Comparison of ENCODE assay signal across 21 cellular contexts in genomic region chr18:79922971-79923411, GRCh38. TPM values are rescaled to one million over a fixed set of nuclear protein-coding genes. Genes with fewer than 3 reads are reported as not detected.
DNase-seq lines count a peak whose midpoint lies in the region; ATAC-seq, FAIRE-seq and TF ChIP-seq lines count a peak whose summit lies in the region.
"Had no signal": no experiment of that assay in that cellular context is flagged by ENCODE, and none has a peak within 500 bp of the region (broad histone marks: within the 10 kb centered on the region; RNA-seq: fewer than 3 reads in every experiment).

No MANE protein-coding gene starts in this region.

- TF ChIP-seq EP300 in HepG2 (IDR thresholded peaks at IDR 0.05; ENCODE audit: low read depth in 2 of 2, low read length in 2 of 2): no peak
- no peak for TF ChIP-seq EP300 in HepG2 (CRISPR knock-in tag; IDR thresholded peaks at IDR 0.05; ENCODE audit: borderline replicate concordance)

- H3K27ac Mint-ChIP-seq in endothelial cell (ENCODE audit: unreplicated experiment) (no peak overlapping the region), mesothelial cell of epicardium (no peak overlapping the region)
- H3K27ac Mint-ChIP-seq: activated naive CD4-positive, alpha-beta T cell treated with anti-CD3 and anti-CD28 coated beads, Interleukin-2, amount 50 U/mL, for 72 hours; GM23338; nephron had no signal

- H3K36me3 Mint-ChIP-seq in endothelial cell (ENCODE audit: low read depth, unreplicated experiment) (peaks cover 26% of the 10 kb centered on the region), mesothelial cell of epicardium (peaks cover 45% of the 10 kb centered on the region)

- POLR2A ChIA-PET in HepG2 (lab: Yijun Ruan, JAX): no interaction called here

- WGBS in right lobe of liver (ENCODE audit: insufficient coverage, low coverage, low lambda C conversion rate, missing lambda C conversion rate): 82% methylated on average over 10 of the region's 17 CpGs
- 93% methylated on average over 17 of the region's 17 CpGs for WGBS in HepG2 (ENCODE audit: low lambda C conversion rate)
- 91 to 92% methylated on average over 12 to 17 of the region's 17 CpGs for WGBS in aorta, 2 donors

- no peak for TF ChIP-seq RAD21 in HepG2 (CRISPR knock-in tag; IDR thresholded peaks at IDR 0.05)

- in situ Hi-C loops in HepG2 (cut with HindIII; ENCODE audit: extremely low pct_ligation_motif_present, low pct_unique_long_range_greater_than_20kb): no loop called here

- H4K20me1 ChIP-seq in HepG2 (ENCODE audit: insufficient read depth, low read length): peaks cover 63% of the 10 kb centered on the region

- peak in 1 of 4 donors; percentile 2 for ATAC-seq in right lobe of liver
- no peak for ATAC-seq in HepG2
- ATAC-seq in aorta (ENCODE audit: low FRiP score): no peak
- ATAC-seq: activated naive CD4-positive, alpha-beta T cell treated with anti-CD3 and anti-CD28 coated beads, Interleukin-2, amount 50 U/mL, for 72 hours; GM23338 had no signal

- H2AFZ ChIP-seq in HepG2 (ENCODE audit: low read length): no peak overlapping the region
- H2AFZ ChIP-seq: GM23338 had no signal

- H3K4me3 Mint-ChIP-seq in endothelial cell (ENCODE audit: unreplicated experiment): no peak overlapping the region
- H3K4me3 Mint-ChIP-seq in mesothelial cell of epicardium: no peak overlapping the region
- H3K4me3 Mint-ChIP-seq: CD4-positive, CD25-positive, alpha-beta regulatory T cell; GM23338; nephron had no signal

- H3K9me3 ChIP-seq in right lobe of liver (no peaks in the 10 kb centered on the region), HepG2 (ENCODE audit: low read length) (no peaks in the 10 kb centered on the region), aorta (ENCODE audit: control insufficient read depth, low read length) (no peaks in the 10 kb centered on the region)
- H3K9me3 ChIP-seq: esophagus squamous epithelium had no signal

- no peaks in the 10 kb centered on the region for H3K4me1 ChIP-seq in right lobe of liver
- H3K4me1 ChIP-seq in HepG2 (ENCODE audit: insufficient read depth, low read length): no peaks in the 10 kb centered on the region
- H3K4me1 ChIP-seq in aorta (ENCODE audit: control insufficient read depth in 1 of 2, insufficient read depth in 2 of 2, low read length in 2 of 2): no peaks in the 10 kb centered on the region

- H3K4me1 Mint-ChIP-seq in endothelial cell (ENCODE audit: unreplicated experiment) (no peaks in the 10 kb centered on the region), mesothelial cell of epicardium (no peaks in the 10 kb centered on the region)

- H3K36me3 ChIP-seq in right lobe of liver (peaks cover 0 to 50% (median 21%) of the 10 kb centered on the region in 4 donors), HepG2 (replicated peaks in 1 of 2; ENCODE audit: control insufficient read depth in 1 of 2, insufficient read depth in 2 of 2, low read length in 2 of 2) (peaks cover 6 to 52% of the 10 kb centered on the region in 2 experiments), aorta (ENCODE audit: control insufficient read depth in 1 of 2, insufficient read depth in 2 of 2, low read length in 1 of 2) (no peaks in the 10 kb centered on the region)

- H3K27me3 ChIP-seq in right lobe of liver (no peaks in the 10 kb centered on the region), HepG2 (ENCODE audit: control insufficient read depth in 1 of 2, insufficient read depth in 2 of 2, low read length in 2 of 2) (no peaks in the 10 kb centered on the region), aorta (ENCODE audit: control insufficient read depth in 1 of 2, insufficient read depth in 2 of 2, low read length in 1 of 2) (no peaks in the 10 kb centered on the region)
- H3K27me3 ChIP-seq: esophagus squamous epithelium had no signal

- H3K4me2 ChIP-seq in HepG2 (ENCODE audit: low read depth, low read length): no peak overlapping the region
- H3K4me2 ChIP-seq: GM23338 had no signal

- H3K27me3 Mint-ChIP-seq in endothelial cell (ENCODE audit: unreplicated experiment): peaks cover 13% of the 10 kb centered on the region
- no peaks in the 10 kb centered on the region for H3K27me3 Mint-ChIP-seq in mesothelial cell of epicardium (ENCODE audit: low read depth)
- H3K27me3 Mint-ChIP-seq: CD4-positive, CD25-positive, alpha-beta regulatory T cell had no signal

- no peak overlapping the region for H3K9ac ChIP-seq in HepG2 (ENCODE audit: insufficient read depth, low read depth, low read length)

- no peak overlapping the region for H3K27ac ChIP-seq in right lobe of liver
- no peak overlapping the region for H3K27ac ChIP-seq in HepG2 (ENCODE audit: extremely low read length, insufficient read depth, low read length)
- H3K27ac ChIP-seq in aorta (ENCODE audit: low read depth in 1 of 2, low read length in 2 of 2): no peak overlapping the region
- H3K27ac ChIP-seq: esophagus squamous epithelium had no signal

- H3K9me3 Mint-ChIP-seq in endothelial cell (ENCODE audit: unreplicated experiment): no peaks in the 10 kb centered on the region
- peaks cover 3% of the 10 kb centered on the region for H3K9me3 Mint-ChIP-seq in mesothelial cell of epicardium
- H3K9me3 Mint-ChIP-seq: activated naive CD4-positive, alpha-beta T cell treated with anti-CD3 and anti-CD28 coated beads, Interleukin-2, amount 50 U/mL, for 72 hours had no signal

- FAIRE-seq in HepG2 (lab: Jason Lieb, UNC) (no peak), GM19239 (lab: Jason Lieb, UNC) (no peak)

- TF ChIP-seq POLR2A in right lobe of liver (IDR thresholded peaks at IDR 0.05) (no peak), HepG2 (IDR thresholded peaks at IDR 0.05; ENCODE audit: insufficient read depth in 1 of 2, low read depth in 2 of 2, low read length in 2 of 2) (no peak)

- DNase-seq in right lobe of liver (peak in 2 of 3 donors; percentile 35 to 37), HepG2 (ENCODE audit: low spot score) (no peak), endothelial cell (ENCODE audit: low spot score) (peak; percentile 1), posterior cingulate gyrus (peak in 9 of 10 donors; percentile 2 to 80 (median 6)), aorta (peak; percentile 38 to 57), GM19239 (ENCODE audit: insufficient read length, low spot score) (no peak), mesothelial cell of epicardium (ENCODE audit: low spot score in 2 of 2, unreplicated experiment in 2 of 2) (no peak)
- DNase-seq: activated CD4-positive, CD25-positive, alpha-beta regulatory T cell; DMS 273 treated with DMSO at 0.1 percent for 48 hours; effector memory CD4-positive, alpha-beta T cell; esophagus squamous epithelium; Kasumi-1; mesendoderm; NCI-H187 treated with DMSO at 0.1 percent for 48 hours; RPMI8226; stimulated activated CD4-positive, alpha-beta T cell treated with anti-CD3 and anti-CD28 coated beads, Interleukin-12 subunit alpha, Interleukin-12 subunit beta, amount 100 ng/mL, for 4 hours; stimulated activated CD8-positive, alpha-beta memory T cell treated with anti-CD3 and anti-CD28 coated beads, Interleukin-4, amount 100 ng/mL, for 48 hours had no signal

- H3K79me2 ChIP-seq in HepG2 (ENCODE audit: insufficient read depth, low read length): peaks cover 36% of the 10 kb centered on the region

- no peak overlapping the region for H3K4me3 ChIP-seq in right lobe of liver
- no peak overlapping the region for H3K4me3 ChIP-seq in HepG2 (replicated peaks in 1 of 3; ENCODE audit: insufficient read depth in 1 of 3, low read depth in 2 of 3, low read length in 3 of 3)
- no peak overlapping the region for H3K4me3 ChIP-seq in aorta (ENCODE audit: low read length in 2 of 2)
- H3K4me3 ChIP-seq: esophagus squamous epithelium, GM23338 had no signal

- BruUV-seq in HepG2 (replicated peaks; lab: Mats Ljungman, UMichigan): no TSS peak

- CTCF ChIA-PET in HepG2 (lab: Yijun Ruan, JAX; ENCODE audit: low intra/inter-chr PET ratio, low total read pairs): no interaction called here

- TF ChIP-seq CTCF in right lobe of liver (IDR thresholded peaks at IDR 0.05) (no peak), HepG2 (CRISPR knock-in tag; IDR thresholded peaks at IDR 0.05) (no peak), endothelial cell (IDR thresholded peaks at IDR 0.05; ENCODE audit: unreplicated experiment) (no peak), mesothelial cell of epicardium (IDR thresholded peaks at IDR 0.05; ENCODE audit: unreplicated experiment) (no peak)

- intact Hi-C loops in right lobe of liver (cut with DNase I): no loop called here
- intact Hi-C loops in HepG2 (cut with micrococcal nuclease; ENCODE audit: unreplicated experiment): no loop called here
- intact Hi-C loops in posterior cingulate gyrus (cut with DNase I): no loop called here
- intact Hi-C loops in aorta (cut with DNase I): no loop called here

RNA-seq across cellular contexts. Expression of gene SLC66A2, which starts 28.5 kb away (rescaled TPM):
- total RNA-seq in right lobe of liver: 100 to 1,000 TPM in 3 of 6 experiments, 10 to 100 TPM in 3; 61.6 to 140 (median 95.8) TPM
- total RNA-seq in HepG2 (2016; rRNA removed; fragmentation: Illumina TruSeq; extraction: Trizol): 30.3 and 41.9 TPM in 2 replicates
- total RNA-seq in HepG2 (2016; cell fraction: cytosol; rRNA removed; fragmentation: Illumina TruSeq; extraction: Trizol; ENCODE audit: low read depth): 40.5 and 40.6 TPM in 2 replicates
- total RNA-seq in HepG2 (2016; cell fraction: insoluble cytoplasmic fraction; rRNA removed; fragmentation: Illumina TruSeq; extraction: Trizol): 29.0 and 42.7 TPM in 2 replicates
- total RNA-seq in HepG2 (2016; cell fraction: membrane; rRNA removed; fragmentation: Illumina TruSeq; extraction: Trizol): 74.6 and 79.6 TPM in 2 replicates
- total RNA-seq in HepG2 (2016; cell fraction: nucleus; rRNA removed; fragmentation: Illumina TruSeq; extraction: Trizol): 24.3 and 28.3 TPM in 2 replicates
- 33.5 and 62.5 TPM in 2 replicates for polyA plus RNA-seq in HepG2 (2011; rRNA removed)
- polyA plus RNA-seq in HepG2 (2011; cell fraction: cytosol; rRNA removed): 56.8 and 67.4 TPM in 2 replicates
- polyA plus RNA-seq in HepG2 (2011; cell fraction: nucleus; rRNA removed): 84.2 and 87.0 TPM in 2 replicates
- 46.8 and 62.2 TPM in 2 replicates for polyA plus RNA-seq in HepG2 (2012)
- polyA plus RNA-seq in HepG2 (2016; cell fraction: cytosol; fragmentation: Illumina TruSeq; extraction: Trizol; ENCODE audit: low read depth): 45.1 and 50.9 TPM in 2 replicates
- polyA plus RNA-seq in HepG2 (2016; cell fraction: insoluble cytoplasmic fraction; fragmentation: Illumina TruSeq; extraction: Trizol; ENCODE audit: low read depth): 33.6 and 33.8 TPM in 2 replicates
- 69.1 and 69.7 TPM in 2 replicates for polyA plus RNA-seq in HepG2 (2016; cell fraction: membrane; fragmentation: Illumina TruSeq; extraction: Trizol; ENCODE audit: low read depth)
- polyA plus RNA-seq in HepG2 (2016; cell fraction: nucleus; fragmentation: Illumina TruSeq; extraction: Trizol; ENCODE audit: insufficient read depth, low read depth): 43.3 and 46.8 TPM in 2 replicates
- polyA minus RNA-seq in HepG2 (2011; rRNA and poly(A)+ RNA removed; ENCODE audit: low replicate concordance): 19.8 and 109 TPM in 2 replicates
- 28.8 and 32.5 TPM in 2 replicates for polyA minus RNA-seq in HepG2 (2011; cell fraction: cytosol; rRNA and poly(A)+ RNA removed)
- 27.0 and 33.3 TPM in 2 replicates for polyA minus RNA-seq in HepG2 (2011; cell fraction: nucleus; rRNA and poly(A)+ RNA removed)
- 31.8 TPM for total RNA-seq in endothelial cell (ENCODE audit: unreplicated experiment)
- total RNA-seq in aorta: 10 to 100 TPM; 40.1 to 47.7 TPM
- 10 to 100 TPM; 12.9 to 48.8 TPM for polyA plus RNA-seq in aorta
- 33.5 to 34.6 TPM (median 34.4 TPM) in 3 replicates for total RNA-seq in mesothelial cell of epicardium

RNA-seq across cellular contexts. Expression of gene HSBP1L1, which starts 41.5 kb away (rescaled TPM):
- total RNA-seq in right lobe of liver (10 to 100 TPM; 16.8 to 35.1 (median 23.7) TPM), HepG2 (2016; rRNA removed; fragmentation: Illumina TruSeq; extraction: Trizol) (15.3 and 22.6 TPM in 2 replicates), endothelial cell (ENCODE audit: unreplicated experiment) (0.87 TPM), aorta (10 to 100 TPM in 1 of 2 donors, 1 to 10 TPM in 1; 7.9 to 13.0 TPM), mesothelial cell of epicardium (31.8 to 35.4 TPM (median 33.9 TPM) in 3 replicates)
- 28.9 and 34.1 TPM in 2 replicates for total RNA-seq in HepG2 (2016; cell fraction: cytosol; rRNA removed; fragmentation: Illumina TruSeq; extraction: Trizol; ENCODE audit: low read depth)
- 13.5 and 21.2 TPM in 2 replicates for total RNA-seq in HepG2 (2016; cell fraction: insoluble cytoplasmic fraction; rRNA removed; fragmentation: Illumina TruSeq; extraction: Trizol)
- total RNA-seq in HepG2 (2016; cell fraction: membrane; rRNA removed; fragmentation: Illumina TruSeq; extraction: Trizol): 33.2 and 40.1 TPM in 2 replicates
- 17.7 and 20.7 TPM in 2 replicates for total RNA-seq in HepG2 (2016; cell fraction: nucleus; rRNA removed; fragmentation: Illumina TruSeq; extraction: Trizol)
- polyA plus RNA-seq in HepG2 (2011; rRNA removed) (41.2 and 45.1 TPM in 2 replicates), aorta (10 to 100 TPM in 1 of 2 donors, 1 to 10 TPM in 1; 5.1 to 11.3 TPM)
- 28.0 and 28.5 TPM in 2 replicates for polyA plus RNA-seq in HepG2 (2011; cell fraction: cytosol; rRNA removed)
- polyA plus RNA-seq in HepG2 (2011; cell fraction: nucleus; rRNA removed): 34.3 and 53.2 TPM in 2 replicates
- 26.1 and 32.6 TPM in 2 replicates for polyA plus RNA-seq in HepG2 (2012)
- polyA plus RNA-seq in HepG2 (2016; cell fraction: cytosol; fragmentation: Illumina TruSeq; extraction: Trizol; ENCODE audit: low read depth): 36.8 and 50.0 TPM in 2 replicates
- polyA plus RNA-seq in HepG2 (2016; cell fraction: insoluble cytoplasmic fraction; fragmentation: Illumina TruSeq; extraction: Trizol; ENCODE audit: low read depth): 17.9 and 18.7 TPM in 2 replicates
- 33.7 and 42.5 TPM in 2 replicates for polyA plus RNA-seq in HepG2 (2016; cell fraction: membrane; fragmentation: Illumina TruSeq; extraction: Trizol; ENCODE audit: low read depth)
- polyA plus RNA-seq in HepG2 (2016; cell fraction: nucleus; fragmentation: Illumina TruSeq; extraction: Trizol; ENCODE audit: insufficient read depth, low read depth): 68.0 and 69.5 TPM in 2 replicates
- 4.1 and 8.6 TPM in 2 replicates for polyA minus RNA-seq in HepG2 (2011; rRNA and poly(A)+ RNA removed; ENCODE audit: low replicate concordance)
- 5.3 and 7.9 TPM in 2 replicates for polyA minus RNA-seq in HepG2 (2011; cell fraction: cytosol; rRNA and poly(A)+ RNA removed)
- 23.3 and 28.1 TPM in 2 replicates for polyA minus RNA-seq in HepG2 (2011; cell fraction: nucleus; rRNA and poly(A)+ RNA removed)

Comparison
In these comparisons a context has a peak if more than half of its experiments do, and no peak if none do; other contexts are left out.
1. DNase-seq: peak in right lobe of liver (2 of 3), endothelial cell (single experiment), posterior cingulate gyrus (9 of 10) and aorta (2 of 2); none in HepG2 (single experiment), GM19239 (single experiment) and mesothelial cell of epicardium (0 of 2).